Comparison of ENCODE assay signal across 18 cellular contexts in genomic region chr9:14212116-14212515, GRCh38.
DNase-seq lines count a peak whose midpoint lies in the region; ATAC-seq, FAIRE-seq and TF ChIP-seq lines count a peak whose summit lies in the region.
"Had no signal": no experiment of that assay in that cellular context is flagged by ENCODE, and none has a peak within 500 bp of the region (broad histone marks: within the 10 kb centered on the region; RNA-seq: fewer than 3 reads in every experiment).

No MANE protein-coding gene starts in this region.

- CTCF ChIA-PET in endothelial cell of umbilical vein (lab: Charles Lee): interaction anchor here (1.1 to 1.5 kb wide), 3 partner anchors 9 to 222 kb away, joined by 4 to 5 read pairs (median 5); no protein-coding TSS in a partner anchor

- TF ChIP-seq CTCF in endothelial cell of umbilical vein (IDR thresholded peaks at IDR 0.05; ENCODE audit: extremely low read depth in 1 of 2, insufficient read depth in 1 of 2, low read depth in 1 of 2, low read length in 2 of 2) (no peak), omental fat pad (IDR thresholded peaks at IDR 0.05) (no peak), thyroid gland (IDR thresholded peaks at IDR 0.05) (no peak)

- H3K27ac ChIP-seq in GM23248 (no peak overlapping the region), endothelial cell of umbilical vein (ENCODE audit: insufficient read depth, low read depth, low read length) (peak overlapping the region; percentile 41), thyroid gland (no peak overlapping the region)
- H3K27ac ChIP-seq: neutrophil had no signal

- peaks cover 10% of the 10 kb centered on the region; the same call in 1 of the 2 replicates for H3F3A ChIP-seq in GM23248 (ENCODE audit: insufficient read depth)

- H3K9me2 ChIP-seq in GM23248 (ENCODE audit: insufficient read depth): no peaks in the 10 kb centered on the region

- H3K4me1 ChIP-seq in GM23248 (ENCODE audit: insufficient read depth) (peaks cover 32% of the 10 kb centered on the region), endothelial cell of umbilical vein (ENCODE audit: control insufficient read depth, extremely low read depth, insufficient read depth, low read length) (peaks cover 79% of the 10 kb centered on the region), thyroid gland (peaks cover 12 to 14% of the 10 kb centered on the region in 2 donors)

- DNase-seq in GM23248 (peak; percentile 74), RPMI7951 (ENCODE audit: low read depth) (peak; percentile 35), endothelial cell of umbilical vein (ENCODE audit: low read depth, low spot score) (peak; percentile 59), omental fat pad (ENCODE audit: low spot score) (no peak), thyroid gland (no peak), T1000 (lab: John Stamatoyannopoulos, UW) (no peak), iPS-NIHi11 (ENCODE audit: low spot score) (no peak), anterior cingulate cortex (lab: John Stamatoyannopoulos, UW) (no peak)
- DNase-seq: activated CD4-positive, alpha-beta memory T cell treated with anti-CD3 and anti-CD28 coated beads for 36 hours; activated effector memory CD4-positive, alpha-beta T cell treated with Interleukin-2 at 50 U/mL for 16 hours; CD4-positive, alpha-beta T cell; hypothalamus; MM.1S; substantia nigra; T-helper 9 cell had no signal

- peak; percentile 47 for ATAC-seq in omental fat pad (ENCODE audit: low FRiP score)
- ATAC-seq: HCT116 had no signal

- H3K9ac ChIP-seq in GM23248: no peak overlapping the region
- no peak overlapping the region for H3K9ac ChIP-seq in endothelial cell of umbilical vein (replicated peaks; ENCODE audit: extremely low read depth, insufficient read depth, low read length)

- dilution Hi-C loops in endothelial cell of umbilical vein (cut with MboI; ENCODE audit: extremely low pct_ligation_motif_present, low sequenced_read_pairs): no loop called here

- H2AFZ ChIP-seq in GM23248: no peak overlapping the region
- no peak overlapping the region for H2AFZ ChIP-seq in endothelial cell of umbilical vein (ENCODE audit: low read depth, low read length)

- POLR2A ChIA-PET in endothelial cell of umbilical vein (lab: Charles Lee): no interaction called here

- no peaks in the 10 kb centered on the region for H3K79me2 ChIP-seq in GM23248 (ENCODE audit: insufficient read depth)
- H3K79me2 ChIP-seq in endothelial cell of umbilical vein (ENCODE audit: control insufficient read depth, insufficient read depth, low read length): peaks cover 86% of the 10 kb centered on the region

- H3K9me1 ChIP-seq in endothelial cell of umbilical vein (replicated peaks; ENCODE audit: control insufficient read depth, extremely low read depth, insufficient read depth, low read length): no peaks in the 10 kb centered on the region

- BruUV-seq in endothelial cell of umbilical vein (replicated peaks; lab: Mats Ljungman, UMichigan): no TSS peak

- intact Hi-C loops in endothelial cell of umbilical vein (cut with micrococcal nuclease) (loop anchor here (2.0 to 5.0 kb wide), 2 partner anchors 55 to 115 kb away; no protein-coding TSS in a partner anchor), thyroid gland (cut with DNase I) (no loop called here)

- H4K20me1 ChIP-seq in GM23248 (ENCODE audit: insufficient read depth): no peaks in the 10 kb centered on the region
- H4K20me1 ChIP-seq in endothelial cell of umbilical vein (replicated peaks; ENCODE audit: control insufficient read depth, extremely low read depth, insufficient read depth, low read length): no peaks in the 10 kb centered on the region

- 8% methylated on average over 1 of the region's 1 CpG for WGBS in GM23248 (ENCODE audit: low coverage in 1 of 2, low lambda C conversion rate in 2 of 2, missing lambda C conversion rate in 2 of 2), 2 experiments
- WGBS in thyroid gland, 2 donors: 91 to 96% methylated on average over 1 of the region's 1 CpG

- in situ Hi-C loops in GM23248 (cut with MboI): no loop called here

- TF ChIP-seq POLR2A in endothelial cell of umbilical vein (IDR thresholded peaks at IDR 0.05; ENCODE audit: low read depth, low read length) (no peak), thyroid gland (IDR thresholded peaks at IDR 0.05) (no peak)

- no peaks in the 10 kb centered on the region for H3K36me3 ChIP-seq in GM23248 (ENCODE audit: low read depth)
- H3K36me3 ChIP-seq in endothelial cell of umbilical vein (ENCODE audit: control insufficient read depth in 2 of 2, extremely low read depth in 1 of 2, insufficient read depth in 2 of 2, low read length in 2 of 2): peaks cover 0 to 2% of the 10 kb centered on the region in 2 experiments
- no peaks in the 10 kb centered on the region for H3K36me3 ChIP-seq in thyroid gland
- H3K36me3 ChIP-seq: neutrophil had no signal

- no peaks in the 10 kb centered on the region for H3K27me3 ChIP-seq in GM23248 (replicated peaks; ENCODE audit: insufficient read depth)
- no peaks in the 10 kb centered on the region for H3K27me3 ChIP-seq in endothelial cell of umbilical vein (ENCODE audit: control insufficient read depth in 2 of 2, insufficient read depth in 2 of 2, low read length in 2 of 2)
- no peaks in the 10 kb centered on the region for H3K27me3 ChIP-seq in thyroid gland
- H3K27me3 ChIP-seq: neutrophil had no signal

- no peak for FAIRE-seq in endothelial cell of umbilical vein (lab: Jason Lieb, UNC)
- FAIRE-seq: endometrium had no signal

- H3K4me2 ChIP-seq in GM23248 (ENCODE audit: unreplicated experiment) (peak overlapping the region; percentile 18), endothelial cell of umbilical vein (ENCODE audit: insufficient read depth, low read length) (peak overlapping the region; percentile 91)

- H3K4me3 ChIP-seq in GM23248 (no peak overlapping the region), endothelial cell of umbilical vein (replicated peaks in 1 of 3; ENCODE audit: insufficient read depth in 1 of 3, low read depth in 1 of 3, low read length in 3 of 3) (peak overlapping the region in 1 of 3 experiments; percentile 33), thyroid gland (replicated peaks in 1 of 3) (no peak overlapping the region)

- no peaks in the 10 kb centered on the region for H3K9me3 ChIP-seq in GM23248 (ENCODE audit: low read depth)
- H3K9me3 ChIP-seq in endothelial cell of umbilical vein (replicated peaks; ENCODE audit: control insufficient read depth, insufficient read depth, low read length): no peaks in the 10 kb centered on the region
- H3K9me3 ChIP-seq in thyroid gland: no peaks in the 10 kb centered on the region
- H3K9me3 ChIP-seq: neutrophil had no signal

TF ChIP-seq in endothelial cell of umbilical vein, 7 proteins besides CTCF, POLR2A, EP300 and RAD21:
- peak; percentile 57 for TF ChIP-seq FOS (IDR thresholded peaks at IDR 0.05; ENCODE audit: borderline replicate concordance, insufficient read depth, low read length)
- no peak for TF ChIP-seq EZH2 (IDR thresholded peaks at IDR 0.05; ENCODE audit: borderline replicate concordance, low read depth, low read length, severe bottlenecking)
- peak; percentile 55 for TF ChIP-seq JUN (IDR thresholded peaks at IDR 0.05; ENCODE audit: borderline replicate concordance, insufficient read depth, insufficient read length, low read depth)
TF ChIP-seq in endothelial cell of umbilical vein: peak in this region for 2.

Comparison
In these comparisons a context has a peak if more than half of its experiments do, and no peak if none do; other contexts are left out.
1. DNase-seq: peak in GM23248 (single experiment), RPMI7951 (single experiment) and endothelial cell of umbilical vein (single experiment); none in omental fat pad (single experiment), thyroid gland (0 of 2), T1000 (single experiment), iPS-NIHi11 (single experiment) and anterior cingulate cortex (0 of 58).